In the genomic region with DNA sequence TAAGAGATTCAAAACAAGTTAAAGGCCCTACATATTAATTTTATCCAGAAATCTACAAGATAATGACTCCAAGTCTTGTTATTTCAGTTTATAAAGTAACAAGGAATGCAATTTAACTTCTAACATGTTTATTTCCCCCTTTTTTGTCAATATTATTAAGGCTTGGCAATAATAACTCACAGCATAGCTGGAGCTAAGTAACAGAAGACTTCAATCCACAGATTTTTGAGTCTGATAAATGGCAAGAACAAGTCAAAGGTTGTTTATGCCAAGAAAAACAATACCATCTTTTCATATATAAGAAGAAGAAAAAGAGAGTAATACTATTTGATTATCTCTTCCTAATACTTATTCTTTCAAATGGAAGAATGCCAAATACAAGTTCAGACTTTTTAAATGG, we compare ENCODE assay signal across 25 cellular contexts.
A peak's percentile ranks its signal among the peaks of the same experiment; 100 is the strongest.
DNase-seq lines count a peak whose midpoint lies in the region; ATAC-seq, FAIRE-seq and TF ChIP-seq lines count a peak whose summit lies in the region.
"Had no signal": no experiment of that assay in that cellular context is flagged by ENCODE, and none has a peak within 500 bp of the region (broad histone marks: within the 10 kb centered on the region; RNA-seq: fewer than 3 reads in every experiment).

No MANE protein-coding gene starts in this region.

- no peaks in the 10 kb centered on the region for H3K9me3 ChIP-seq in left ventricle myocardium inferior (replicated peaks)
- H3K9me3 ChIP-seq in adipocyte (ENCODE audit: control insufficient read depth, low read length): no peaks in the 10 kb centered on the region
- no peaks in the 10 kb centered on the region for H3K9me3 ChIP-seq in keratinocyte (ENCODE audit: control insufficient read depth, low read depth, low read length)
- H3K9me3 ChIP-seq in sigmoid colon: no peaks in the 10 kb centered on the region
- H3K9me3 ChIP-seq: Caco-2, HAP-1 had no signal

- peak overlapping the region; percentile 5 for H3K9ac ChIP-seq in adipocyte (ENCODE audit: low read length)
- no peak overlapping the region for H3K9ac ChIP-seq in keratinocyte (ENCODE audit: control insufficient read depth, extremely low read depth, insufficient read depth, low read length)

- H3K36me3 ChIP-seq in left ventricle myocardium inferior (no peaks in the 10 kb centered on the region), adipocyte (ENCODE audit: control insufficient read depth, insufficient read depth, low read length, severe bottlenecking) (no peaks in the 10 kb centered on the region), keratinocyte (ENCODE audit: control insufficient read depth in 2 of 2, extremely low read depth in 1 of 2, insufficient read depth in 2 of 2, low read length in 2 of 2) (no peaks in the 10 kb centered on the region), sigmoid colon (no peaks in the 10 kb centered on the region)
- H3K36me3 ChIP-seq: HAP-1 had no signal

- peak overlapping the region; percentile 34 for H3K27ac ChIP-seq in left ventricle myocardium inferior (replicated peaks)
- H3K27ac ChIP-seq in keratinocyte (ENCODE audit: control insufficient read depth, insufficient read depth, low read length): no peak overlapping the region
- H3K27ac ChIP-seq in sigmoid colon: no peak overlapping the region
- H3K27ac ChIP-seq: RWPE1 had no signal

- dilution Hi-C loops in keratinocyte (cut with MboI; ENCODE audit: extremely low pct_ligation_motif_present, low sequenced_read_pairs): no loop called here

- H3K79me2 ChIP-seq in keratinocyte (ENCODE audit: control insufficient read depth, insufficient read depth, low read length): no peaks in the 10 kb centered on the region

- no peak for TF ChIP-seq EP300 in sigmoid colon (IDR thresholded peaks at IDR 0.05)

- TF ChIP-seq CTCF in left ventricle myocardium inferior (IDR thresholded peaks at IDR 0.05; ENCODE audit: borderline replicate concordance) (no peak), keratinocyte (optimal IDR thresholded peaks at IDR 0.05 in 1 of 3, IDR thresholded peaks at IDR 0.05 in 1 of 3, conservative IDR thresholded peaks at IDR 0.05 in 1 of 3; ENCODE audit: extremely low read depth in 1 of 3, insufficient read depth in 2 of 3, low read length in 3 of 3) (no peak), sigmoid colon (IDR thresholded peaks at IDR 0.05) (no peak)

- H3K4me3 ChIP-seq in left ventricle myocardium inferior (no peak overlapping the region), adipocyte (ENCODE audit: low read length) (peak overlapping the region; percentile 52), keratinocyte (ENCODE audit: control insufficient read depth in 2 of 3, extremely low read depth in 1 of 3, insufficient read depth in 2 of 3, low read depth in 1 of 3, low read length in 3 of 3) (no peak overlapping the region), sigmoid colon (no peak overlapping the region)
- H3K4me3 ChIP-seq: HAP-1 had no signal

- H3K9me1 ChIP-seq in keratinocyte (ENCODE audit: control insufficient read depth, extremely low read depth, insufficient read depth, low read length): no peaks in the 10 kb centered on the region

- DNase-seq in left ventricle myocardium inferior (no peak), left ventricle myocardium superior (no peak), adipocyte (ENCODE audit: low read depth) (no peak), keratinocyte (ENCODE audit: low read depth, low spot score) (no peak), T-helper 2 cell (no peak), sigmoid colon (no peak)
- DNase-seq: AML-193; C1 segment of cervical spinal cord; Caco-2; CD8-positive, alpha-beta T cell; GOT3; IMR-90; KG1; NCI-H1048; NCI-H1417; NCI-H1694; NCI-H2081; NCI-H2227 treated with DMSO at 0.1 percent for 48 hours; NCI-H526 treated with DMSO at 0.1 percent for 48 hours; SHP77 treated with DMSO at 0.1 percent for 48 hours had no signal

- intact Hi-C loops in left ventricle myocardium inferior (cut with micrococcal nuclease): no loop called here
- intact Hi-C loops in left ventricle myocardium superior (cut with micrococcal nuclease): no loop called here
- intact Hi-C loops in sigmoid colon (cut with DNase I): no loop called here

- FAIRE-seq in keratinocyte (lab: Jason Lieb, UNC): no peak
- FAIRE-seq: G401.6 had no signal

- H3K4me1 ChIP-seq in left ventricle myocardium inferior (no peaks in the 10 kb centered on the region), adipocyte (ENCODE audit: control insufficient read depth, insufficient read depth, low read length) (peaks cover 16% of the 10 kb centered on the region), keratinocyte (ENCODE audit: control insufficient read depth, extremely low read depth, insufficient read depth, low read length) (peaks cover 8% of the 10 kb centered on the region), sigmoid colon (no peaks in the 10 kb centered on the region)
- H3K4me1 ChIP-seq: Caco-2, HAP-1 had no signal

- H3K4me2 ChIP-seq in keratinocyte (ENCODE audit: control insufficient read depth, extremely low read depth, insufficient read depth, low read depth, low read length): no peak overlapping the region

- peak overlapping the region; percentile 32 for H2AFZ ChIP-seq in keratinocyte (ENCODE audit: control insufficient read depth, low read length)

- no peak for TF ChIP-seq POLR2A in sigmoid colon (IDR thresholded peaks at IDR 0.05)

- no peaks in the 10 kb centered on the region for H4K20me1 ChIP-seq in keratinocyte (ENCODE audit: control insufficient read depth, extremely low read depth, insufficient read depth, low read length)

- ATAC-seq in left ventricle myocardium superior: no peak
- ATAC-seq in GM18502 (IDR thresholded peaks at IDR 0.05; ENCODE audit: poor library complexity, unreplicated experiment): no peak
- ATAC-seq: CD8-positive, alpha-beta T cell; Panc1 had no signal

- H3K27me3 ChIP-seq in left ventricle myocardium inferior (ENCODE audit: low read depth) (no peaks in the 10 kb centered on the region), adipocyte (replicated peaks; ENCODE audit: control insufficient read depth, insufficient read depth, low read length) (no peaks in the 10 kb centered on the region), keratinocyte (ENCODE audit: control insufficient read depth, extremely low read depth, insufficient read depth, low read length) (no peaks in the 10 kb centered on the region), sigmoid colon (no peaks in the 10 kb centered on the region)
